In the genomic region with DNA sequence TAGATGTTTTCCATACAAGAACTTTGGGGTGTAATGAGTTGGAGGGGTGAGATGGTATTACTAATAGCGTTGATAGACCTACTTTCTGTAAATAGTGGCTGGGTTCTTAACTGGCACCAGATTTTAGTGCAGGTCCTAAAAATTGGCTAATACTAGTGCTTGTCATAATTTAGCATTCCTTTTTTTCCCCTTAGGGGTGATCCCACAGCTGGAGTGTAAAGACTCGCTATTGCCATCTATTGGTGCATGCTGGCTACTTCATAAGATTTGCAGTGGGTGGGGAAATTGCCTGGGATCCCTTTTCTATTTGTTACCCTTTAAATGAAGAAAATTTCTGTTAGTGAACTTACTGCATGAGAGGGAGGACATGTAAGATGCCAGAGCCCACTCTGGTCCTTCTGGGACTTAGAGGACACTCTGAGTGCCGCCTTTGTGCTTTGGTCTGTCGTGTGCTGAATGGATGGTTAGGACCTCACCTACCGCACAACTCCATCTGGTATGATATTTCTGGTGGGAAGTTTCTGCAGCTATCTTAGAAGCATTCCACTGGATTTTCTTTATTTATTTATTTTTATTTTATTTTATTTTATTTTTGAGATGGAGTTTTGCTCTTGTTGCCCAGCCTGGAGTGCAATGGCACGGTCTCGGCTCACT, we compare ENCODE assay signal across 8 cellular contexts.
DNase-seq lines count a peak whose midpoint lies in the region; ATAC-seq and TF ChIP-seq lines count a peak whose summit lies in the region.

No MANE protein-coding gene starts in this region.

- H3K4me3 ChIP-seq in Karpas-422 (ENCODE audit: low read length) (no peak overlapping the region), SJCRH30 (no peak overlapping the region), mammary epithelial cell (replicated peaks in 1 of 3; ENCODE audit: insufficient read depth in 1 of 3, low read depth in 2 of 3, low read length in 3 of 3) (no peak overlapping the region), kidney epithelial cell (ENCODE audit: low read depth, low read length) (no peak overlapping the region)

- no peak overlapping the region for H3K27ac ChIP-seq in Karpas-422 (ENCODE audit: low read length)
- H3K27ac ChIP-seq in SJCRH30 = no peak overlapping the region
- no peak overlapping the region for H3K27ac ChIP-seq in mammary epithelial cell (ENCODE audit: insufficient read depth, low read depth, low read length)

- H3K9me3 ChIP-seq in Karpas-422 (ENCODE audit: low read length) = no peaks in the 10 kb centered on the region
- no peaks in the 10 kb centered on the region for H3K9me3 ChIP-seq in SJCRH30 (replicated peaks)
- no peaks in the 10 kb centered on the region for H3K9me3 ChIP-seq in mammary epithelial cell (replicated peaks; ENCODE audit: insufficient read depth, low read length)

- 64% methylated on average over 7 of the region's 7 CpGs for WGBS in mammary epithelial cell (ENCODE audit: low coverage, missing lambda C conversion rate)

- in situ Hi-C loops in mammary epithelial cell (cut with MboI; ENCODE audit: low sequenced_read_pairs in 2 of 2) = loop anchor here in 1 of 2 donors (25.0 kb wide), 1 partner anchor 179 kb away; no protein-coding TSS in a partner anchor

- intact Hi-C loops in mammary epithelial cell (cut with micrococcal nuclease) = loop anchor here (1.0 to 5.0 kb wide), 6 partner anchors 114 to 731 kb away; no protein-coding TSS in a partner anchor

- DNase-seq in NCI-H2107 treated with DMSO at 0.1 percent for 48 hours (lab: John Stamatoyannopoulos, UW; ENCODE audit: unreplicated experiment) (peak; percentile 5), NCI-H2107 (lab: John Stamatoyannopoulos, UW) (no peak), Karpas-422 (peak; percentile 65), SJCRH30 (peak; percentile 47 to 78), mammary epithelial cell (peak; percentile 50), kidney epithelial cell (ENCODE audit: low read depth) (no peak)
- DNase-seq in stimulated activated naive CD8-positive, alpha-beta T cell treated with anti-CD3 and anti-CD28 coated beads, Interleukin-15, amount 100 ng/mL, for 72 hours = no peak

- H3K9ac ChIP-seq in Karpas-422 (ENCODE audit: low read length) = no peak overlapping the region
- no peak overlapping the region for H3K9ac ChIP-seq in mammary epithelial cell (ENCODE audit: insufficient read depth, low read length)

- H3K27ac Mint-ChIP-seq in stimulated activated naive CD8-positive, alpha-beta T cell treated with anti-CD3 and anti-CD28 coated beads, Interleukin-15, amount 100 ng/mL, for 72 hours = no peak overlapping the region

- H3K4me3 Mint-ChIP-seq in stimulated activated naive CD8-positive, alpha-beta T cell treated with anti-CD3 and anti-CD28 coated beads, Interleukin-15, amount 100 ng/mL, for 72 hours = no peak overlapping the region

- BruUV-seq in mammary epithelial cell (replicated peaks; lab: Mats Ljungman, UMichigan) = no TSS peak

- CTCF ChIA-PET in mammary epithelial cell (lab: Charles Lee; ENCODE audit: low non-redundant PET) = interaction anchor here (0.7 kb wide), 2 partner anchors 192 to 738 kb away, joined by 3 read pairs; no protein-coding TSS in a partner anchor

- H2AFZ ChIP-seq in Karpas-422 (ENCODE audit: low read length) (no peak overlapping the region), mammary epithelial cell (ENCODE audit: low read depth, low read length) (no peak overlapping the region)

- H3K4me1 ChIP-seq in Karpas-422 (ENCODE audit: low read length) (peaks cover 7% of the 10 kb centered on the region; the same call in 1 of the 2 replicates), SJCRH30 (peaks cover 39% of the 10 kb centered on the region), mammary epithelial cell (ENCODE audit: insufficient read depth, low read length) (peaks cover 33% of the 10 kb centered on the region)

- no peaks in the 10 kb centered on the region for H3K9me2 ChIP-seq in Karpas-422 (replicated peaks; ENCODE audit: insufficient read depth, low read length)

- ATAC-seq in stimulated activated naive CD8-positive, alpha-beta T cell treated with anti-CD3 and anti-CD28 coated beads, Interleukin-15, amount 100 ng/mL, for 72 hours = peak; percentile 60
- no peak for ATAC-seq in GM18868 (IDR thresholded peaks at IDR 0.05; ENCODE audit: unreplicated experiment)

- peak; percentile 81 to 88 for TF ChIP-seq CTCF in mammary epithelial cell (conservative IDR thresholded peaks at IDR 0.05 in 1 of 2, IDR thresholded peaks at IDR 0.05 in 1 of 2; ENCODE audit: extremely low read depth in 1 of 2, insufficient read depth in 1 of 2, low read depth in 1 of 2, low read length in 2 of 2)
- peak; percentile 92 for TF ChIP-seq CTCF in kidney epithelial cell (IDR thresholded peaks at IDR 0.05; ENCODE audit: insufficient read depth, low read length, poor library complexity, severe bottlenecking)

- peaks cover 87% of the 10 kb centered on the region for H3K4me1 Mint-ChIP-seq in stimulated activated naive CD8-positive, alpha-beta T cell treated with anti-CD3 and anti-CD28 coated beads, Interleukin-15, amount 100 ng/mL, for 72 hours

- no peaks in the 10 kb centered on the region for H3K27me3 ChIP-seq in Karpas-422 (ENCODE audit: low read length)
- H3K27me3 ChIP-seq in SJCRH30 = no peaks in the 10 kb centered on the region
- H3K27me3 ChIP-seq in mammary epithelial cell (ENCODE audit: insufficient read depth, low read length) = no peaks in the 10 kb centered on the region
- no peaks in the 10 kb centered on the region for H3K27me3 ChIP-seq in kidney epithelial cell (ENCODE audit: control insufficient read depth, insufficient read depth, low read length)

- H3K27me3 Mint-ChIP-seq in stimulated activated naive CD8-positive, alpha-beta T cell treated with anti-CD3 and anti-CD28 coated beads, Interleukin-15, amount 100 ng/mL, for 72 hours = no peaks in the 10 kb centered on the region

- H3K79me2 ChIP-seq in Karpas-422 (ENCODE audit: low read length) (no peaks in the 10 kb centered on the region), mammary epithelial cell (ENCODE audit: insufficient read depth, low read length) (peaks cover 94% of the 10 kb centered on the region)

- H3K4me2 ChIP-seq in Karpas-422 (ENCODE audit: low read depth, low read length, poor library complexity, severe bottlenecking) (no peak overlapping the region), mammary epithelial cell (ENCODE audit: insufficient read depth, low read depth, low read length) (no peak overlapping the region)

- H4K20me1 ChIP-seq in Karpas-422 (ENCODE audit: insufficient read depth, low read depth, low read length) (peaks cover 43% of the 10 kb centered on the region), mammary epithelial cell (ENCODE audit: insufficient read depth, low read length) (no peaks in the 10 kb centered on the region)

- H3K36me3 ChIP-seq in Karpas-422 (ENCODE audit: insufficient read depth, low read length) (no peaks in the 10 kb centered on the region), SJCRH30 (no peaks in the 10 kb centered on the region), mammary epithelial cell (ENCODE audit: insufficient read depth, low read length) (no peaks in the 10 kb centered on the region), kidney epithelial cell (ENCODE audit: control insufficient read depth, insufficient read depth, low read length) (no peaks in the 10 kb centered on the region)

- no peaks in the 10 kb centered on the region for H3K9me3 Mint-ChIP-seq in stimulated activated naive CD8-positive, alpha-beta T cell treated with anti-CD3 and anti-CD28 coated beads, Interleukin-15, amount 100 ng/mL, for 72 hours

- dilution Hi-C loops in mammary epithelial cell (cut with HindIII; ENCODE audit: low sequenced_read_pairs) = loop anchor here (5.0 kb wide), 1 partner anchor 84 kb away; no protein-coding TSS in a partner anchor

Comparison
In these comparisons a context has a peak if more than half of its experiments do, and no peak if none do; other contexts are left out.
1. DNase-seq: peak in NCI-H2107 treated with DMSO at 0.1 percent for 48 hours (single experiment), Karpas-422 (single experiment), SJCRH30 (2 of 2) and mammary epithelial cell (single experiment); none in NCI-H2107 (single experiment), kidney epithelial cell (single experiment) and stimulated activated naive CD8-positive, alpha-beta T cell treated with anti-CD3 and anti-CD28 coated beads, Interleukin-15, amount 100 ng/mL, for 72 hours (0 of 2).